ENCODE assay signal across 24 cellular contexts in genomic region chr10:49241365-49241764, GRCh38. TPM values are rescaled to one million over a fixed set of nuclear protein-coding genes. Genes with fewer than 3 reads are reported as not detected.
"Had no signal": no experiment of that assay in that cellular context is flagged by ENCODE, and none has a peak within 500 bp of the region (broad histone marks: within the 10 kb centered on the region; RNA-seq: fewer than 3 reads in every experiment).

No MANE protein-coding gene starts in this region.

- H3K9ac ChIP-seq: neural progenitor cell had no signal

- H3K36me3 ChIP-seq: left lung, neural progenitor cell, tibial artery had no signal

- H3K9me3 ChIP-seq: left lung, tibial artery had no signal

- H3K36me3 Mint-ChIP-seq: activated CD8-positive, alpha-beta memory T cell treated with anti-CD3 and anti-CD28 coated beads, Interleukin-2, amount 10 ng/mL, durations not matched to agents 7 days and 5 days; naive B cell; neural progenitor cell had no signal

- H3K4me1 Mint-ChIP-seq: activated CD4-positive, alpha-beta T cell treated with anti-CD3 and anti-CD28 coated beads, Interleukin-2, amount 10 ng/mL, durations not matched to agents 7 days and 5 days; activated CD8-positive, alpha-beta memory T cell treated with anti-CD3 and anti-CD28 coated beads, Interleukin-2, amount 10 ng/mL, durations not matched to agents 7 days and 5 days; activated naive CD8-positive, alpha-beta T cell treated with anti-CD3 and anti-CD28 coated beads, Interleukin-2, amount 50 U/mL, for 24 hours; stimulated activated naive CD8-positive, alpha-beta T cell treated with anti-CD3 and anti-CD28 coated beads, Interleukin-15, amount 100 ng/mL, for 72 hours; T-helper 17 cell had no signal

- DNase-seq: activated CD4-positive, alpha-beta T cell treated with anti-CD3 and anti-CD28 coated beads, Interleukin-2, amount 10 ng/mL, durations not matched to agents 7 days and 5 days; activated CD8-positive, alpha-beta memory T cell treated with anti-CD3 and anti-CD28 coated beads, Interleukin-2, amount 10 ng/mL, durations not matched to agents 7 days and 5 days; activated CD8-positive, alpha-beta T cell treated with anti-CD3 and anti-CD28 coated beads for 36 hours; activated effector memory CD4-positive, alpha-beta T cell treated with anti-CD3 and anti-CD28 coated beads, Interleukin-2, amount 50 U/mL, for 16 hours; activated naive CD4-positive, alpha-beta T cell treated with anti-CD3 and anti-CD28 coated beads, Interleukin-2, amount 50 U/mL, for 16 hours; activated naive CD8-positive, alpha-beta T cell treated with anti-CD3 and anti-CD28 coated beads, Interleukin-2, amount 50 U/mL, for 24 hours; activated T-cell treated with anti-CD3 and anti-CD28 coated beads for 4 hours; cortex of kidney; hippocampal formation; kidney glomerular epithelial cell; left lung; naive B cell; stimulated activated CD4-positive, alpha-beta T cell treated with anti-CD3 and anti-CD28 coated beads, Interleukin-12 subunit alpha, Interleukin-12 subunit beta, amount 100 ng/mL, for 4 hours; stimulated activated CD4-positive, alpha-beta T cell treated with anti-CD3 and anti-CD28 coated beads, Interleukin-4, amount 100 ng/mL, for 4 hours; stimulated activated naive CD8-positive, alpha-beta T cell treated with anti-CD3 and anti-CD28 coated beads, Interleukin-15, amount 100 ng/mL, for 72 hours; SW 1271; T-helper 17 cell; tibial artery had no signal

- H3K4me1 ChIP-seq: tibial artery had no signal

- H3K27ac Mint-ChIP-seq: activated CD4-positive, alpha-beta T cell treated with anti-CD3 and anti-CD28 coated beads, Interleukin-2, amount 10 ng/mL, durations not matched to agents 7 days and 5 days; activated CD8-positive, alpha-beta memory T cell treated with anti-CD3 and anti-CD28 coated beads, Interleukin-2, amount 10 ng/mL, durations not matched to agents 7 days and 5 days; activated CD8-positive, alpha-beta T cell treated with anti-CD3 and anti-CD28 coated beads for 36 hours; activated naive CD8-positive, alpha-beta T cell treated with anti-CD3 and anti-CD28 coated beads, Interleukin-2, amount 50 U/mL, for 24 hours; neural progenitor cell; stimulated activated naive CD8-positive, alpha-beta T cell treated with anti-CD3 and anti-CD28 coated beads, Interleukin-15, amount 100 ng/mL, for 72 hours; T-helper 17 cell had no signal

- H3K27me3 ChIP-seq: left lung had no signal

- H3K4me3 Mint-ChIP-seq: activated CD4-positive, alpha-beta T cell treated with anti-CD3 and anti-CD28 coated beads, Interleukin-2, amount 10 ng/mL, durations not matched to agents 7 days and 5 days; activated CD8-positive, alpha-beta memory T cell treated with anti-CD3 and anti-CD28 coated beads, Interleukin-2, amount 10 ng/mL, durations not matched to agents 7 days and 5 days; activated CD8-positive, alpha-beta T cell treated with anti-CD3 and anti-CD28 coated beads for 36 hours; activated naive CD8-positive, alpha-beta T cell treated with anti-CD3 and anti-CD28 coated beads, Interleukin-2, amount 50 U/mL, for 24 hours; naive B cell; neural progenitor cell; stimulated activated naive CD8-positive, alpha-beta T cell treated with anti-CD3 and anti-CD28 coated beads, Interleukin-15, amount 100 ng/mL, for 72 hours; T-helper 17 cell had no signal

- H3K27ac ChIP-seq: epithelial cell of prostate, left lung, neural progenitor cell, tibial artery had no signal

- H3K4me2 ChIP-seq: neural progenitor cell had no signal

- ATAC-seq: activated CD8-positive, alpha-beta memory T cell treated with anti-CD3 and anti-CD28 coated beads, Interleukin-2, amount 10 ng/mL, durations not matched to agents 7 days and 5 days; activated CD8-positive, alpha-beta T cell treated with anti-CD3 and anti-CD28 coated beads for 36 hours; activated naive CD8-positive, alpha-beta T cell treated with anti-CD3 and anti-CD28 coated beads, Interleukin-2, amount 50 U/mL, for 24 hours; left lung; stimulated activated naive CD8-positive, alpha-beta T cell treated with anti-CD3 and anti-CD28 coated beads, Interleukin-15, amount 100 ng/mL, for 72 hours; T-helper 17 cell had no signal

- H3K9me3 Mint-ChIP-seq: activated CD4-positive, alpha-beta T cell treated with anti-CD3 and anti-CD28 coated beads, Interleukin-2, amount 10 ng/mL, durations not matched to agents 7 days and 5 days; activated CD8-positive, alpha-beta T cell treated with anti-CD3 and anti-CD28 coated beads for 36 hours; activated naive CD8-positive, alpha-beta T cell treated with anti-CD3 and anti-CD28 coated beads, Interleukin-2, amount 50 U/mL, for 24 hours; naive B cell; neural progenitor cell; stimulated activated naive CD8-positive, alpha-beta T cell treated with anti-CD3 and anti-CD28 coated beads, Interleukin-15, amount 100 ng/mL, for 72 hours had no signal

- H2AFZ ChIP-seq: neural progenitor cell had no signal

- H3K4me3 ChIP-seq: left lung, neural progenitor cell, tibial artery had no signal

- H3K27me3 Mint-ChIP-seq: activated CD8-positive, alpha-beta T cell treated with anti-CD3 and anti-CD28 coated beads for 36 hours had no signal

RNA-seq across cellular contexts. Expression of gene TMEM273, which starts 53.2 kb away (rescaled TPM):
- total RNA-seq: fibroblast of villous mesenchyme, renal cortical epithelial cell had no signal

RNA-seq across cellular contexts. Expression of gene C10orf71, which starts 57.6 kb away (rescaled TPM):
- total RNA-seq: activated CD4-positive, alpha-beta T cell treated with anti-CD3 and anti-CD28 coated beads, Interleukin-2, amount 10 ng/mL, durations not matched to agents 7 days and 5 days; activated CD8-positive, alpha-beta memory T cell treated with anti-CD3 and anti-CD28 coated beads, Interleukin-2, amount 10 ng/mL, durations not matched to agents 7 days and 5 days; activated CD8-positive, alpha-beta T cell treated with anti-CD3 and anti-CD28 coated beads for 36 hours; cerebellum; fibroblast of villous mesenchyme; left lung; omental fat pad; renal cortical epithelial cell; T-helper 17 cell had no signal
